In genomic region chr16:90081606-90081970, GRCh38 we compare ENCODE assay signal across 11 cellular contexts. TPM values are rescaled to one million over a fixed set of nuclear protein-coding genes. Genes with fewer than 3 reads are reported as not detected.
DNase-seq lines count a peak whose midpoint lies in the region; ATAC-seq, FAIRE-seq and TF ChIP-seq lines count a peak whose summit lies in the region.
"Had no signal": no experiment of that assay in that cellular context is flagged by ENCODE, and none has a peak within 500 bp of the region (broad histone marks: within the 10 kb centered on the region; RNA-seq: fewer than 3 reads in every experiment).

No MANE protein-coding gene starts in this region.

- H3K27ac ChIP-seq in C4-2B (no peak overlapping the region), OCI-LY7 (ENCODE audit: low read depth, low read length, poor library complexity, severe bottlenecking) (no peak overlapping the region)
- H3K27ac ChIP-seq: psoas muscle had no signal

- no peaks in the 10 kb centered on the region for H4K20me1 ChIP-seq in OCI-LY7 (ENCODE audit: insufficient read depth, low read length)

- no peak overlapping the region for H3K4me3 ChIP-seq in OCI-LY7 (ENCODE audit: low read depth, low read length, poor library complexity, severe bottlenecking)

- H3K9me3 ChIP-seq in OCI-LY7 (ENCODE audit: low read length), result no peaks in the 10 kb centered on the region
- H3K9me3 ChIP-seq: left lung, psoas muscle had no signal

- 0 out of 2 replicates have a peak, but pooled peaks have one; percentile 37 for TF ChIP-seq CTCF in C4-2B (conservative IDR thresholded peaks at IDR 0.05)
- TF ChIP-seq CTCF in GM13976 (IDR thresholded peaks at IDR 0.05; ENCODE audit: borderline replicate concordance, control extremely low read depth, extremely low read depth, insufficient read depth, missing control alignments), result peak; percentile 6
- no peak for TF ChIP-seq CTCF in activated B cell treated with CpG ODN at 0.5 μM for 24 hours (IDR thresholded peaks at IDR 0.05)
- no peak for TF ChIP-seq CTCF in OCI-LY7 (conservative IDR thresholded peaks at IDR 0.05; ENCODE audit: low read length)

- in situ Hi-C loops in GM13976 (cut with MboI; ENCODE audit: low sequenced_read_pairs, unreplicated experiment), result no loop called here

- H3K9me2 ChIP-seq in OCI-LY7 (ENCODE audit: insufficient read depth, low read length), result no peaks in the 10 kb centered on the region

- H3K4me3 Mint-ChIP-seq in activated B cell treated with CpG ODN at 0.5 μM for 24 hours, result no peak overlapping the region
- H3K4me3 Mint-ChIP-seq in memory B cell, result peak overlapping the region; percentile 82

- no peaks in the 10 kb centered on the region for H3K36me3 ChIP-seq in OCI-LY7 (ENCODE audit: insufficient read depth, low read length)
- H3K36me3 ChIP-seq: left lung had no signal

- H3K4me2 ChIP-seq in OCI-LY7 (ENCODE audit: low read length), result no peak overlapping the region

- peaks cover 11% of the 10 kb centered on the region for H3K4me1 ChIP-seq in OCI-LY7 (ENCODE audit: insufficient read depth, low read length, poor library complexity, severe bottlenecking)
- H3K4me1 ChIP-seq: psoas muscle had no signal

- no peak for DNase-seq in GM13976 (ENCODE audit: low spot score)
- DNase-seq in activated B cell treated with CpG ODN at 0.5 μM for 24 hours, result no peak
- no peak for DNase-seq in memory B cell (ENCODE audit: low spot score in 2 of 2)
- no peak for DNase-seq in OCI-LY7 (ENCODE audit: low spot score)
- no peak for DNase-seq in RCC 7860 (ENCODE audit: low spot score)

- no TSS peak for BruUV-seq in OCI-LY7 (replicated peaks; lab: Mats Ljungman, UMichigan)

- peaks cover 6% of the 10 kb centered on the region for H3K36me3 Mint-ChIP-seq in activated B cell treated with CpG ODN at 0.5 μM for 24 hours (ENCODE audit: low read depth)
- no peaks in the 10 kb centered on the region for H3K36me3 Mint-ChIP-seq in memory B cell

- no peak overlapping the region for H2AFZ ChIP-seq in OCI-LY7 (ENCODE audit: low read length)

- POLR2A ChIA-PET in activated B cell treated with CpG ODN at 0.5 μM for 24 hours (lab: Charles Lee), result no interaction called here
- POLR2A ChIA-PET in OCI-LY7 (lab: Charles Lee), result no interaction called here

- H3K27me3 Mint-ChIP-seq in activated B cell treated with CpG ODN at 0.5 μM for 24 hours (peaks cover 14% of the 10 kb centered on the region), memory B cell (peaks cover 10% of the 10 kb centered on the region)

- H3K9me3 Mint-ChIP-seq in activated B cell treated with CpG ODN at 0.5 μM for 24 hours, result no peaks in the 10 kb centered on the region
- H3K9me3 Mint-ChIP-seq in memory B cell, result no peaks in the 10 kb centered on the region

- peak overlapping the region; percentile 63 for H3K27ac Mint-ChIP-seq in activated B cell treated with CpG ODN at 0.5 μM for 24 hours
- no peak overlapping the region for H3K27ac Mint-ChIP-seq in memory B cell

- no peaks in the 10 kb centered on the region for H3K79me2 ChIP-seq in OCI-LY7 (ENCODE audit: insufficient read depth, low read depth, low read length)

- no peak for FAIRE-seq in RCC 7860 (lab: Jason Lieb, UNC)
- FAIRE-seq: urothelium cell line had no signal

- intact Hi-C loops in activated B cell treated with CpG ODN at 0.5 μM for 24 hours (cut with micrococcal nuclease) (no loop called here), OCI-LY7 (cut with micrococcal nuclease; ENCODE audit: unreplicated experiment) (no loop called here)

- CTCF ChIA-PET in activated B cell treated with CpG ODN at 0.5 μM for 24 hours (lab: Charles Lee), result interaction anchor here (1.2 kb wide), 1 partner anchor 8 kb away, joined by 6 read pairs; no protein-coding TSS in a partner anchor
- CTCF ChIA-PET in OCI-LY7 (lab: Charles Lee; ENCODE audit: unreplicated experiment), result no interaction called here

- no peak for ATAC-seq in activated B cell treated with CpG ODN at 0.5 μM for 24 hours (ENCODE audit: low read depth)
- no peak for ATAC-seq in memory B cell (ENCODE audit: low read depth)
- no peak for ATAC-seq in HG02885 (IDR thresholded peaks at IDR 0.05; ENCODE audit: poor library complexity, unreplicated experiment)

- H3K4me1 Mint-ChIP-seq in activated B cell treated with CpG ODN at 0.5 μM for 24 hours, result peaks cover 18% of the 10 kb centered on the region
- H3K4me1 Mint-ChIP-seq in memory B cell, result peaks cover 16% of the 10 kb centered on the region

RNA-seq across cellular contexts. Expression of gene PRDM7, which starts 4.5 kb away (rescaled TPM):
- total RNA-seq in activated B cell treated with CpG ODN at 0.5 μM for 24 hours (not detected in 2 replicates), OCI-LY7 (2022) (not detected in 2 replicates)
- total RNA-seq in OCI-LY7 (2014; rRNA removed; shearing (Covaris generic)), result not detected in 2 replicates
- total RNA-seq: H4, left lung, psoas muscle had no signal

Comparison
In these comparisons a context has a peak if more than half of its experiments do, and no peak if none do; other contexts are left out.
1. CTCF ChIP-seq: peak in C4-2B (single experiment) and GM13976 (single experiment); none in activated B cell treated with CpG ODN at 0.5 μM for 24 hours (single experiment) and OCI-LY7 (single experiment).